ENCODE assay signal across 13 cellular contexts in the genomic region with DNA sequence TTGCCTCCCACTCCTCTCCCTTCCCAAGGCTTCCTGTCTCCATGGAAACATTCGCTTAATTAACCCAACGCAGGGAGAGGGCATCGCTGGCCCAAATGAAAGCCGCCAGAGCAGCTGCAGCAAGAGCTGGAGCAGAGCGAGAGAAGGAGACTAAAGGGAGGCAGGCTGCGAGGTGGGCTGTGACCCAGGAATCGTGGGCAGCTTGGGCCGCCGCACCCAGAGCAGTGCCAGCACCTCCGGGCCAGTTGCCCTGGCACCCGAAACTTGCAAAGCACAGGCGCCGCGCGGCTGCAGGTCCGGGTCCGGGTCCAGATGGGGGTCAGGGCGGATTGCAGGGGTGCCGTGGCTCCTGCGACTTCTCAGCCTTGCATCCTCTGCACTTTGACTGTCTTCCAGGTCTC. TPM values are rescaled to one million over a fixed set of nuclear protein-coding genes. Genes with fewer than 3 reads are reported as not detected.
A peak's percentile ranks its signal among the peaks of the same experiment; 100 is the strongest.
DNase-seq lines count a peak whose midpoint lies in the region; ATAC-seq and TF ChIP-seq lines count a peak whose summit lies in the region.
"Had no signal": no experiment of that assay in that cellular context is flagged by ENCODE, and none has a peak within 500 bp of the region (broad histone marks: within the 10 kb centered on the region; RNA-seq: fewer than 3 reads in every experiment).

No MANE protein-coding gene starts in this region.

- ATAC-seq in stimulated activated effector memory CD8-positive, alpha-beta T cell treated with anti-CD3 and anti-CD28 coated beads, Interleukin-12 subunit alpha, Interleukin-12 subunit beta, amount 100 ng/mL, for 72 hours, result peak; percentile 31
- ATAC-seq in CD4-positive, alpha-beta T cell (ENCODE audit: poor library complexity), result no peak
- no peak for ATAC-seq in activated T-cell treated with anti-CD3 and anti-CD28 coated beads, Interleukin-2, amount 50 U/mL, for 4 hours

- no peaks in the 10 kb centered on the region for H3K36me3 Mint-ChIP-seq in brain
- H3K36me3 Mint-ChIP-seq in stimulated activated effector memory CD8-positive, alpha-beta T cell treated with anti-CD3 and anti-CD28 coated beads, Interleukin-12 subunit alpha, Interleukin-12 subunit beta, amount 100 ng/mL, for 72 hours, result no peaks in the 10 kb centered on the region
- H3K36me3 Mint-ChIP-seq in CD4-positive, alpha-beta T cell (ENCODE audit: low read depth), result no peaks in the 10 kb centered on the region
- no peaks in the 10 kb centered on the region for H3K36me3 Mint-ChIP-seq in activated T-cell treated with anti-CD3 and anti-CD28 coated beads, Interleukin-2, amount 50 U/mL, for 4 hours (ENCODE audit: insufficient read depth)

- H3K36me3 ChIP-seq in WERI-Rb-1, result no peaks in the 10 kb centered on the region

- CTCF ChIA-PET in CD4-positive, alpha-beta T cell (lab: Charles Lee), result interaction anchor here (0.6 kb wide), 1 partner anchor 303 kb away, joined by 3 read pairs; no protein-coding TSS in a partner anchor

- H3K4me3 ChIP-seq in WERI-Rb-1 (ENCODE audit: low read depth, low read length), result no peak overlapping the region

- H3K27me3 ChIP-seq in CD4-positive, alpha-beta T cell (ENCODE audit: control insufficient read depth, insufficient read depth, low read length), result no peaks in the 10 kb centered on the region
- H3K27me3 ChIP-seq in WERI-Rb-1 (ENCODE audit: insufficient read depth, low read depth, severe bottlenecking), result no peaks in the 10 kb centered on the region

- H3K4me3 Mint-ChIP-seq in brain, result peak overlapping the region in 3 of 5 experiments; percentile 18 to 49 (median 37)
- no peak overlapping the region for H3K4me3 Mint-ChIP-seq in stimulated activated effector memory CD8-positive, alpha-beta T cell treated with anti-CD3 and anti-CD28 coated beads, Interleukin-12 subunit alpha, Interleukin-12 subunit beta, amount 100 ng/mL, for 72 hours
- no peak overlapping the region for H3K4me3 Mint-ChIP-seq in CD4-positive, alpha-beta T cell
- H3K4me3 Mint-ChIP-seq in activated T-cell treated with anti-CD3 and anti-CD28 coated beads, Interleukin-2, amount 50 U/mL, for 4 hours, result no peak overlapping the region
- H3K4me3 Mint-ChIP-seq: activated T-helper 1 cell treated with anti-CD3 and anti-CD28 coated beads, Interleukin-12 subunit alpha, Interleukin-12 subunit beta, Interleukin-2, Interleukin-4 antibody, amounts not matched to agents 30 ng/mL and 10 ng/mL and 1 ng/mL, durations not matched to agents 14 hours and 24 hours and 36 hours had no signal

- TF ChIP-seq CTCF in brain (conservative IDR thresholded peaks at IDR 0.05) (no peak), WERI-Rb-1 (IDR thresholded peaks at IDR 0.05; ENCODE audit: low read depth, low read length) (no peak)
- TF ChIP-seq CTCF in CD4-positive, alpha-beta T cell (IDR thresholded peaks at IDR 0.05), result no peak

- H3K4me1 Mint-ChIP-seq in brain, result no peaks in the 10 kb centered on the region
- no peaks in the 10 kb centered on the region for H3K4me1 Mint-ChIP-seq in stimulated activated effector memory CD8-positive, alpha-beta T cell treated with anti-CD3 and anti-CD28 coated beads, Interleukin-12 subunit alpha, Interleukin-12 subunit beta, amount 100 ng/mL, for 72 hours
- no peaks in the 10 kb centered on the region for H3K4me1 Mint-ChIP-seq in CD4-positive, alpha-beta T cell (ENCODE audit: low read depth)
- no peaks in the 10 kb centered on the region for H3K4me1 Mint-ChIP-seq in activated T-cell treated with anti-CD3 and anti-CD28 coated beads, Interleukin-2, amount 50 U/mL, for 4 hours (ENCODE audit: low read depth)

- no peak overlapping the region for H3K27ac Mint-ChIP-seq in brain
- H3K27ac Mint-ChIP-seq in stimulated activated effector memory CD8-positive, alpha-beta T cell treated with anti-CD3 and anti-CD28 coated beads, Interleukin-12 subunit alpha, Interleukin-12 subunit beta, amount 100 ng/mL, for 72 hours, result no peak overlapping the region
- H3K27ac Mint-ChIP-seq in CD4-positive, alpha-beta T cell, result no peak overlapping the region
- H3K27ac Mint-ChIP-seq: activated T-helper 1 cell treated with anti-CD3 and anti-CD28 coated beads, Interleukin-12 subunit alpha, Interleukin-12 subunit beta, Interleukin-2, Interleukin-4 antibody, amounts not matched to agents 30 ng/mL and 10 ng/mL and 1 ng/mL, durations not matched to agents 14 hours and 24 hours and 36 hours had no signal

- peak; percentile 9 for DNase-seq in H4 (ENCODE audit: low spot score)
- peak; percentile 12 for DNase-seq in hepatic stellate cell (ENCODE audit: low spot score)
- no peak for DNase-seq in stimulated activated effector memory CD8-positive, alpha-beta T cell treated with anti-CD3 and anti-CD28 coated beads, Interleukin-12 subunit alpha, Interleukin-12 subunit beta, amount 100 ng/mL, for 72 hours (ENCODE audit: low spot score in 2 of 2)
- no peak for DNase-seq in CD4-positive, alpha-beta T cell
- DNase-seq in WERI-Rb-1, result no peak
- DNase-seq in activated T-cell treated with anti-CD3 and anti-CD28 coated beads, Interleukin-2, amount 50 U/mL, for 4 hours, result no peak
- DNase-seq in NCI-H526 (lab: John Stamatoyannopoulos, UW), result no peak
- DNase-seq: foreskin melanocyte; NCI-H345; stimulated activated CD8-positive, alpha-beta memory T cell treated with anti-CD3 and anti-CD28 coated beads, Interleukin-4, amount 100 ng/mL, for 48 hours had no signal

- H3K27ac ChIP-seq in CD4-positive, alpha-beta T cell (ENCODE audit: low read depth, low read length), result no peak overlapping the region
- H3K27ac ChIP-seq in WERI-Rb-1, result no peak overlapping the region

- H3K9me3 ChIP-seq in CD4-positive, alpha-beta T cell (ENCODE audit: control insufficient read depth, low read length), result no peaks in the 10 kb centered on the region
- H3K9me3 ChIP-seq in WERI-Rb-1 (ENCODE audit: severe bottlenecking), result no peaks in the 10 kb centered on the region

- POLR2A ChIA-PET in CD4-positive, alpha-beta T cell (lab: Charles Lee), result no interaction called here

- H3K27me3 Mint-ChIP-seq in brain, result no peaks in the 10 kb centered on the region
- H3K27me3 Mint-ChIP-seq in CD4-positive, alpha-beta T cell, result peaks cover 10% of the 10 kb centered on the region
- peaks cover 2% of the 10 kb centered on the region for H3K27me3 Mint-ChIP-seq in activated T-cell treated with anti-CD3 and anti-CD28 coated beads, Interleukin-2, amount 50 U/mL, for 4 hours (ENCODE audit: low read depth)

- peaks cover 0 to 7% (median 0%) of the 10 kb centered on the region in 5 experiments for H3K9me3 Mint-ChIP-seq in brain
- H3K9me3 Mint-ChIP-seq in stimulated activated effector memory CD8-positive, alpha-beta T cell treated with anti-CD3 and anti-CD28 coated beads, Interleukin-12 subunit alpha, Interleukin-12 subunit beta, amount 100 ng/mL, for 72 hours, result peaks cover 12% of the 10 kb centered on the region
- H3K9me3 Mint-ChIP-seq in CD4-positive, alpha-beta T cell, result peaks cover 11% of the 10 kb centered on the region
- no peaks in the 10 kb centered on the region for H3K9me3 Mint-ChIP-seq in activated T-cell treated with anti-CD3 and anti-CD28 coated beads, Interleukin-2, amount 50 U/mL, for 4 hours
- H3K9me3 Mint-ChIP-seq: activated T-helper 1 cell treated with anti-CD3 and anti-CD28 coated beads, Interleukin-12 subunit alpha, Interleukin-12 subunit beta, Interleukin-2, Interleukin-4 antibody, amounts not matched to agents 30 ng/mL and 10 ng/mL and 1 ng/mL, durations not matched to agents 14 hours and 24 hours and 36 hours had no signal

- intact Hi-C loops in CD4-positive, alpha-beta T cell (cut with DNase I, micrococcal nuclease), result no loop called here

RNA-seq across cellular contexts. Expression of a gene that starts 43.4 kb away (rescaled TPM):
- total RNA-seq in H4 (2014; rRNA removed; shearing (Covaris generic)), result 0.02 TPM in 1 of 2 replicates, not detected in the other
- not detected for polyA plus RNA-seq in brain (ENCODE audit: insufficient read depth, low read depth, low replicate concordance)
- not detected for total RNA-seq in CD4-positive, alpha-beta T cell
- not detected for total RNA-seq in activated T-cell treated with anti-CD3 and anti-CD28 coated beads, Interleukin-2, amount 50 U/mL, for 4 hours
- total RNA-seq: activated T-helper 1 cell treated with anti-CD3 and anti-CD28 coated beads, Interleukin-12 subunit alpha, Interleukin-12 subunit beta, Interleukin-2, Interleukin-4 antibody, amounts not matched to agents 30 ng/mL and 10 ng/mL and 1 ng/mL, durations not matched to agents 14 hours and 24 hours and 36 hours; T-helper 1 cell treated with Interleukin-12 subunit alpha and Interleukin-12 subunit beta and Interleukin-4 antibody, amounts not matched to agents 30 ng/mL and 1 ng/mL, for 36 hours had no signal

Comparison
In these comparisons a context has a peak if more than half of its experiments do, and no peak if none do; other contexts are left out.
1. DNase-seq: peak in H4 (single experiment) and hepatic stellate cell (single experiment); none in stimulated activated effector memory CD8-positive, alpha-beta T cell treated with anti-CD3 and anti-CD28 coated beads, Interleukin-12 subunit alpha, Interleukin-12 subunit beta, amount 100 ng/mL, for 72 hours (0 of 2), CD4-positive, alpha-beta T cell (0 of 10), WERI-Rb-1 (single experiment), activated T-cell treated with anti-CD3 and anti-CD28 coated beads, Interleukin-2, amount 50 U/mL, for 4 hours (single experiment) and NCI-H526 (0 of 2).
2. H3K4me3 Mint-ChIP-seq: peak in brain (3 of 5); none in stimulated activated effector memory CD8-positive, alpha-beta T cell treated with anti-CD3 and anti-CD28 coated beads, Interleukin-12 subunit alpha, Interleukin-12 subunit beta, amount 100 ng/mL, for 72 hours (single experiment), CD4-positive, alpha-beta T cell (single experiment) and activated T-cell treated with anti-CD3 and anti-CD28 coated beads, Interleukin-2, amount 50 U/mL, for 4 hours (single experiment).